11 cellular contexts compared by ENCODE assay signal in the genomic region with DNA sequence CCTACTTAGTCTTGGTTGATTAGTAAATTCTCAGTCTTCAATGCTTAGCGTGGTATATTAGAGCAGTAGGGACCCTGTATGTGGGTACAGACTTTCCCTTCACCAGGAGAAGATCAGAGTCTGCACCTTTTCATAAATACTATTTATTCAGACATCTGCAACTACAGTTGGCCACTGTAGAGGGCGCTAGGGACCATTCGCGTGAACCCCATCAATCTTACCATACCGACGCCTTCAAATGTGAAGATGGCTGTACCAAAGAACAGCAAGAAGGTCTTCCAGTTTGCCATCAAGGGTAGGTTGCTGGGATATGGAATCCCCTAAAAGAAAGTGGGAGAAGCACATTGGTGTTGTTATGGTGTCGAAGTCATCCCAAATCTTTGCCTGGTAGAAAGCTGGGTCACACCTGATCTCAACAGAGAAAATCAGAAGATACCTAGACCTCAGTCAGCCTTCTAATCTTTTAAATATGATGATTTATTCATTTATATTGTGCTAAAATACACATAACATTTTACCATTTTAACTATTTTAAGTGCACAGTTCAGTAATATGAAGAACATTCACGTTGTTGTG. TPM values are rescaled to one million over a fixed set of nuclear protein-coding genes. Genes with fewer than 3 reads are reported as not detected.
A peak's percentile ranks its signal among the peaks of the same experiment; 100 is the strongest.
DNase-seq lines count a peak whose midpoint lies in the region; ATAC-seq, FAIRE-seq and TF ChIP-seq lines count a peak whose summit lies in the region.
"Had no signal": no experiment of that assay in that cellular context is flagged by ENCODE, and none has a peak within 500 bp of the region (broad histone marks: within the 10 kb centered on the region; RNA-seq: fewer than 3 reads in every experiment).

No MANE protein-coding gene starts in this region.

- no peak overlapping the region for H3K27ac ChIP-seq in HEK293 (ENCODE audit: extremely low read depth, low read depth, low read length)
- H3K27ac ChIP-seq: sigmoid colon had no signal

- CTCF ChIA-PET in GM10248 (lab: Yijun Ruan, JAX) (interaction anchor here (0.7 to 4.5 kb wide), 5 partner anchors 9 to 368 kb away, joined by 3 to 28 read pairs (median 3); no protein-coding TSS in a partner anchor), HEK293 (lab: Yijun Ruan, JAX) (interaction anchor here (0.7 to 0.9 kb wide), 5 partner anchors 12 to 438 kb away, joined by 3 to 5 read pairs (median 3); partner anchors contain the start of gene IRGM)

- H3K27me3 ChIP-seq in kidney epithelial cell (ENCODE audit: control insufficient read depth, insufficient read depth, low read length), result no peaks in the 10 kb centered on the region
- H3K27me3 ChIP-seq: sigmoid colon had no signal

- no peak for FAIRE-seq in frontal cortex (lab: Jason Lieb, UNC)

- H3K4me3 ChIP-seq in HEK293 (ENCODE audit: low read depth, low read length) (no peak overlapping the region), kidney epithelial cell (ENCODE audit: low read depth, low read length) (no peak overlapping the region)
- H3K4me3 ChIP-seq: sigmoid colon had no signal

- no peaks in the 10 kb centered on the region for H3K36me3 ChIP-seq in HEK293 (ENCODE audit: control insufficient read depth in 2 of 2, insufficient read depth in 1 of 2, low read length in 2 of 2)
- no peaks in the 10 kb centered on the region for H3K36me3 ChIP-seq in kidney epithelial cell (ENCODE audit: control insufficient read depth, insufficient read depth, low read length)
- H3K36me3 ChIP-seq: sigmoid colon had no signal

- H3K9me3 ChIP-seq in HEK293 (ENCODE audit: control insufficient read depth, insufficient read depth, low read depth, low read length), result no peaks in the 10 kb centered on the region
- H3K9me3 ChIP-seq: sigmoid colon had no signal

- ATAC-seq in HG02884 (IDR thresholded peaks at IDR 0.05; ENCODE audit: unreplicated experiment), result no peak
- ATAC-seq: Right ventricle myocardium inferior had no signal

- DNase-seq in GM10248 (ENCODE audit: extremely low spot score) (no peak), SKM-1 treated with dmso at 0.1 percent for 144 hours (lab: John Stamatoyannopoulos, UW; ENCODE audit: unreplicated experiment) (peak; percentile 37), kidney epithelial cell (ENCODE audit: low read depth) (no peak), frontal cortex (ENCODE audit: low spot score in 2 of 2) (no peak), NCI-H526 (lab: John Stamatoyannopoulos, UW) (no peak)
- DNase-seq: mammary epithelial cell, sigmoid colon had no signal

- H3K4me1 ChIP-seq in HEK293 (ENCODE audit: control insufficient read depth, insufficient read depth, low read length), result 0 out of 2 replicates have a peak, but pooled peaks cover 2% of the 10 kb centered on the region
- H3K4me1 ChIP-seq: sigmoid colon had no signal

- TF ChIP-seq CTCF in GM10248 (IDR thresholded peaks at IDR 0.05; ENCODE audit: control extremely low read depth, extremely low read depth, low read depth, missing control alignments), result peak; percentile 30
- TF ChIP-seq CTCF in HEK293 (tag by site-specific recombination; IDR thresholded peaks at IDR 0.05), result no peak
- peak; percentile 28 for TF ChIP-seq CTCF in kidney epithelial cell (IDR thresholded peaks at IDR 0.05; ENCODE audit: insufficient read depth, low read length, poor library complexity, severe bottlenecking)

- POLR2A ChIA-PET in GM10248 (lab: Yijun Ruan, JAX), result no interaction called here
- POLR2A ChIA-PET in HEK293 (lab: Yijun Ruan, JAX), result no interaction called here

TF ChIP-seq in HEK293, 187 proteins besides CTCF, POLR2A, EP300 and RAD21:
- peak; percentile 8; the same call in 1 of the 2 replicates for TF ChIP-seq ZNF654 (tag by site-specific recombination; IDR thresholded peaks at IDR 0.05; ENCODE audit: low read depth)
- TF ChIP-seq ZBTB21 (tag by site-specific recombination; IDR thresholded peaks at IDR 0.05), result no peak

RNA-seq across cellular contexts. Expression of gene SLC36A3, which starts 19.1 kb away (rescaled TPM):
- total RNA-seq in kidney epithelial cell, result not detected in 2 replicates
- total RNA-seq in frontal cortex, result not detected
- total RNA-seq: M059J, mammary epithelial cell, Right ventricle myocardium inferior, sigmoid colon had no signal

RNA-seq across cellular contexts. Expression of gene GM2A, which starts 31.5 kb away (rescaled TPM):
- 19.0 and 24.6 TPM in 2 replicates for total RNA-seq in kidney epithelial cell
- 7.3 TPM for total RNA-seq in frontal cortex
